Comparison of ENCODE assay signal across 24 cellular contexts in genomic region chr5:120103498-120103897, GRCh38.
"Had no signal": no experiment of that assay in that cellular context is flagged by ENCODE, and none has a peak within 500 bp of the region (broad histone marks: within the 10 kb centered on the region; RNA-seq: fewer than 3 reads in every experiment).

No MANE protein-coding gene starts in this region.

- H3K27me3 ChIP-seq: foreskin keratinocyte, heart left ventricle, stomach, thyroid gland, upper lobe of right lung had no signal

- H3K4me1 Mint-ChIP-seq: activated CD4-positive, alpha-beta memory T cell treated with anti-CD3 and anti-CD28 coated beads, Interleukin-2, amount 10 ng/mL, durations not matched to agents 7 days and 5 days; activated CD4-positive, alpha-beta T cell treated with anti-CD3 and anti-CD28 coated beads, Interleukin-2, amount 10 ng/mL, durations not matched to agents 24 days and 14 days; activated naive CD4-positive, alpha-beta T cell treated with anti-CD3 and anti-CD28 coated beads, Interleukin-2, amount 50 U/mL, for 24 hours; activated naive CD8-positive, alpha-beta T cell treated with anti-CD3 and anti-CD28 coated beads, Interleukin-2, amount 50 U/mL, for 24 hours; activated T-helper 17 cell treated with anti-CD3 and anti-CD28 coated beads, Interleukin-2, amount 50 U/mL, for 72 hours; mesothelial cell of epicardium; neural crest cell had no signal

- H3K9ac ChIP-seq: parathyroid adenoma had no signal

- ATAC-seq: activated naive CD8-positive, alpha-beta T cell treated with anti-CD3 and anti-CD28 coated beads, Interleukin-2, amount 50 U/mL, for 24 hours; activated T-cell treated with anti-CD3 and anti-CD28 coated beads, Interleukin-2, amount 50 U/mL, for 4 hours; activated T-helper 17 cell treated with anti-CD3 and anti-CD28 coated beads, Interleukin-2, amount 50 U/mL, for 72 hours; foreskin keratinocyte; heart left ventricle; right cardiac atrium; stimulated activated naive B cell treated with anti-CD40 and anti-IgM and Interleukin-4, amounts not matched to agents 10 μg/mL and 1 μg/mL and 100 μg/mL, for 72 hours; upper lobe of right lung had no signal

- H3K4me1 ChIP-seq: foreskin keratinocyte, parathyroid adenoma, stomach, thyroid gland, upper lobe of right lung had no signal

- H2AFZ ChIP-seq: parathyroid adenoma had no signal

- DNase-seq: activated CD4-positive, alpha-beta memory T cell treated with anti-CD3 and anti-CD28 coated beads, Interleukin-2, amount 10 ng/mL, durations not matched to agents 7 days and 5 days; activated CD4-positive, alpha-beta T cell treated with anti-CD3 and anti-CD28 coated beads, Interleukin-2, amount 10 ng/mL, durations not matched to agents 24 days and 14 days; activated CD4-positive, CD25-positive, alpha-beta regulatory T cell treated with anti-CD3 and anti-CD28 coated beads, Interleukin-2, amount 50 U/mL, for 72 hours; activated naive CD8-positive, alpha-beta T cell treated with anti-CD3 and anti-CD28 coated beads, Interleukin-2, amount 50 U/mL, for 24 hours; activated T-cell treated with anti-CD3 and anti-CD28 coated beads, Interleukin-2, amount 50 U/mL, for 4 hours; amygdala; caudate nucleus; heart left ventricle; hypothalamus; naive B cell; nucleus accumbens; right cardiac atrium; stimulated activated CD4-positive, alpha-beta T cell treated with anti-CD3 and anti-CD28 coated beads, Interleukin-15, amount 100 ng/mL, for 24 hours; stimulated activated CD4-positive, alpha-beta T cell treated with anti-CD3 and anti-CD28 coated beads, Interleukin-2, amount 100 ng/mL, for 24 hours; stimulated activated naive B cell treated with anti-CD40 and anti-IgM and Interleukin-4, amounts not matched to agents 10 μg/mL and 1 μg/mL and 100 μg/mL, for 72 hours; stomach; thyroid gland; upper lobe of right lung had no signal

- H3K27me3 Mint-ChIP-seq: activated CD4-positive, alpha-beta memory T cell treated with anti-CD3 and anti-CD28 coated beads, Interleukin-2, amount 10 ng/mL, durations not matched to agents 7 days and 5 days; activated naive CD4-positive, alpha-beta T cell treated with anti-CD3 and anti-CD28 coated beads, Interleukin-2, amount 50 U/mL, for 24 hours; activated naive CD8-positive, alpha-beta T cell treated with anti-CD3 and anti-CD28 coated beads, Interleukin-2, amount 50 U/mL, for 24 hours; activated T-helper 17 cell treated with anti-CD3 and anti-CD28 coated beads, Interleukin-2, amount 50 U/mL, for 72 hours; naive B cell had no signal

- H3K79me2 ChIP-seq: parathyroid adenoma had no signal

- H3K27ac Mint-ChIP-seq: activated CD4-positive, alpha-beta memory T cell treated with anti-CD3 and anti-CD28 coated beads, Interleukin-2, amount 10 ng/mL, durations not matched to agents 7 days and 5 days; activated CD4-positive, alpha-beta T cell treated with anti-CD3 and anti-CD28 coated beads, Interleukin-2, amount 10 ng/mL, durations not matched to agents 24 days and 14 days; activated naive CD4-positive, alpha-beta T cell treated with anti-CD3 and anti-CD28 coated beads, Interleukin-2, amount 50 U/mL, for 24 hours; activated naive CD8-positive, alpha-beta T cell treated with anti-CD3 and anti-CD28 coated beads, Interleukin-2, amount 50 U/mL, for 24 hours; activated T-helper 17 cell treated with anti-CD3 and anti-CD28 coated beads, Interleukin-2, amount 50 U/mL, for 72 hours; mesothelial cell of epicardium; stimulated activated naive B cell treated with anti-CD40 and anti-IgM and Interleukin-4, amounts not matched to agents 10 μg/mL and 1 μg/mL and 100 μg/mL, for 72 hours had no signal

- H3K9me3 Mint-ChIP-seq: activated CD4-positive, alpha-beta memory T cell treated with anti-CD3 and anti-CD28 coated beads, Interleukin-2, amount 10 ng/mL, durations not matched to agents 7 days and 5 days; activated CD4-positive, alpha-beta T cell treated with anti-CD3 and anti-CD28 coated beads, Interleukin-2, amount 10 ng/mL, durations not matched to agents 24 days and 14 days; activated naive CD4-positive, alpha-beta T cell treated with anti-CD3 and anti-CD28 coated beads, Interleukin-2, amount 50 U/mL, for 24 hours; activated naive CD8-positive, alpha-beta T cell treated with anti-CD3 and anti-CD28 coated beads, Interleukin-2, amount 50 U/mL, for 24 hours; activated T-cell treated with anti-CD3 and anti-CD28 coated beads, Interleukin-2, amount 50 U/mL, for 4 hours; activated T-helper 17 cell treated with anti-CD3 and anti-CD28 coated beads, Interleukin-2, amount 50 U/mL, for 72 hours; mesothelial cell of epicardium; neural crest cell; stimulated activated naive B cell treated with anti-CD40 and anti-IgM and Interleukin-4, amounts not matched to agents 10 μg/mL and 1 μg/mL and 100 μg/mL, for 72 hours had no signal

- H3K4me3 ChIP-seq: heart left ventricle, stomach, thyroid gland, upper lobe of right lung had no signal

- H3K36me3 Mint-ChIP-seq: activated naive CD4-positive, alpha-beta T cell treated with anti-CD3 and anti-CD28 coated beads, Interleukin-2, amount 50 U/mL, for 24 hours; mesothelial cell of epicardium; naive B cell had no signal

- H3K4me3 Mint-ChIP-seq: activated CD4-positive, alpha-beta memory T cell treated with anti-CD3 and anti-CD28 coated beads, Interleukin-2, amount 10 ng/mL, durations not matched to agents 7 days and 5 days; activated CD4-positive, alpha-beta T cell treated with anti-CD3 and anti-CD28 coated beads, Interleukin-2, amount 10 ng/mL, durations not matched to agents 24 days and 14 days; activated naive CD4-positive, alpha-beta T cell treated with anti-CD3 and anti-CD28 coated beads, Interleukin-2, amount 50 U/mL, for 24 hours; activated naive CD8-positive, alpha-beta T cell treated with anti-CD3 and anti-CD28 coated beads, Interleukin-2, amount 50 U/mL, for 24 hours; activated T-cell treated with anti-CD3 and anti-CD28 coated beads, Interleukin-2, amount 50 U/mL, for 4 hours; activated T-helper 17 cell treated with anti-CD3 and anti-CD28 coated beads, Interleukin-2, amount 50 U/mL, for 72 hours; mesothelial cell of epicardium; neural crest cell; stimulated activated naive B cell treated with anti-CD40 and anti-IgM and Interleukin-4, amounts not matched to agents 10 μg/mL and 1 μg/mL and 100 μg/mL, for 72 hours had no signal

- H3K27ac ChIP-seq: foreskin keratinocyte, heart left ventricle, parathyroid adenoma, stomach, thyroid gland, upper lobe of right lung had no signal
